8 cellular contexts compared by ENCODE assay signal in the genomic region with DNA sequence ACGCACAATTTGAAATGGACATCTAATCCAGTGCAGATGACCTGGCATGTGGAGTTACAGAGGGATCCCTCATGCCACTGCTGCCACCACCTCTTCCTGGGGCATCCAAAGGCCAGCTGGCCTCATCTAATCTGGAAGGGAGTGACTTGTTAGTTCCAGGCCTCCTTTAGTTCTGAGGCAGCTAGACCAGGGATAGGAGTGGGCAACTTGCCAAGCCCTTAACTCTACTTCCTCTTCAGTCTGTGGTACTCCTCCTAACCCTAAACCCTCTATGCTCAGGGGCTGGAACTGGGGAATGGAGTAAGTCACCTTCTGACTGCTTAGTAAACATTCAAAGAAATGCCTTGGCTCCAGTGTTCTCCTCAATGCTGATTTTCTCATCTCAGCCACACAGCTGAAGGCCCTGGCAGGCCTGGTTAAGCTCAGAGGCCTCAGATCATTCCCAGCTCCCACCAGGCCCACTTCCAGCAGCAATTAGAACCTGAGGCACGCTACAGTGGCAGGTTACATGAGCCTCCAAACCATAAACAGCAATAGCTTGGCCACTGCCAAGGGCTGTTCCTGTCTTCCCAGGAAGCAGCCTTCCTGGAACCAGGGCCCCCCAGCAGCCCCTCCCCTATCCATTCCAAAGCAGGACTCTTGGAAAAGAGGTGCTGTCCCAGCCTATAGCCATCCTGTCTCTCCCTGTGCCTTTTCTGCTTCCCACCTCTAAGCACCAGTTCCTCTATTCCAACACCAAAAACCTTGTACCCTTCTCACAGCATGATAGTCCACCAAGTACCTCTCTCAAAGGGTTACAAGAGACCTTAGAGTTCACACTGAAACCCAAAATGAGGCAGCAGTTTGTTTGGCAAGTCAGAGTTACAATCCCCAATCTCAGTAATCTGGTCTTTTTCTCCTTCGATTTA.
DNase-seq lines count a peak whose midpoint lies in the region; ATAC-seq and TF ChIP-seq lines count a peak whose summit lies in the region.

No MANE protein-coding gene starts in this region.

- TF ChIP-seq CTCF in nephron (IDR thresholded peaks at IDR 0.05; ENCODE audit: unreplicated experiment in 3 of 3) (no peak), GM20000 (IDR thresholded peaks at IDR 0.05; ENCODE audit: extremely low read depth, missing control alignments) (no peak)

- H3K9me3 Mint-ChIP-seq in nephron = no peaks in the 10 kb centered on the region

- peak overlapping the region; percentile 58 to 85 (median 60) for H3K27ac Mint-ChIP-seq in nephron

- ATAC-seq in HG02884 (IDR thresholded peaks at IDR 0.05; ENCODE audit: unreplicated experiment) (no peak), GM18867 (IDR thresholded peaks at IDR 0.05; ENCODE audit: unreplicated experiment) (no peak)

- peak overlapping the region; percentile 83 for H3K27ac ChIP-seq in epithelial cell of prostate

- H3K27me3 Mint-ChIP-seq in nephron (ENCODE audit: low read depth) = no peaks in the 10 kb centered on the region

- H3K36me3 Mint-ChIP-seq in nephron (ENCODE audit: low read depth) = peaks cover 50% of the 10 kb centered on the region

- H3K4me3 Mint-ChIP-seq in nephron = peak overlapping the region; percentile 61 to 79 (median 77)

- H3K4me1 Mint-ChIP-seq in nephron = peaks cover 52% of the 10 kb centered on the region

- DNase-seq in DMS 273 (lab: John Stamatoyannopoulos, UW; ENCODE audit: unreplicated experiment) (peak; percentile 51), DMS 273 treated with DMSO at 0.1 percent for 48 hours (lab: John Stamatoyannopoulos, UW) (no peak), SIG-M5 treated with dmso at 0.1 percent for 504 hours (lab: John Stamatoyannopoulos, UW; ENCODE audit: unreplicated experiment) (peak; percentile 88), epithelial cell of prostate (ENCODE audit: low read depth, low spot score) (no peak), GM20000 (ENCODE audit: low spot score) (no peak)

Comparison
In these comparisons a context has a peak if more than half of its experiments do, and no peak if none do; other contexts are left out.
1. DNase-seq: peak in DMS 273 (single experiment) and SIG-M5 treated with dmso at 0.1 percent for 504 hours (single experiment); none in DMS 273 treated with DMSO at 0.1 percent for 48 hours (single experiment), epithelial cell of prostate (single experiment) and GM20000 (single experiment).